In genomic region chr20:15336011-15336410, GRCh38 we compare ENCODE assay signal across 26 cellular contexts.
"Had no signal": no experiment of that assay in that cellular context is flagged by ENCODE, and none has a peak within 500 bp of the region (broad histone marks: within the 10 kb centered on the region; RNA-seq: fewer than 3 reads in every experiment).

No MANE protein-coding gene starts in this region.

- H3K36me3 Mint-ChIP-seq: activated naive CD8-positive, alpha-beta T cell; T-cell had no signal

- H3K27ac ChIP-seq: brain microvascular endothelial cell, cardiac muscle cell, SK-N-MC, VCaP had no signal

- H3K4me3 Mint-ChIP-seq: activated CD8-positive, alpha-beta T cell treated with anti-CD3 and anti-CD28 coated beads, Interleukin-2, amount 10 ng/mL, durations not matched to agents 7 days and 5 days; activated naive CD8-positive, alpha-beta T cell; activated T-cell treated with anti-CD3 and anti-CD28 coated beads, Interleukin-2, amount 50 U/mL, for 24 hours; T-cell had no signal

- ATAC-seq: activated CD4-positive, CD25-positive, alpha-beta regulatory T cell treated with anti-CD3 and anti-CD28 coated beads, Interleukin-2, amount 50 U/mL, for 24 hours; activated CD8-positive, alpha-beta T cell treated with anti-CD3 and anti-CD28 coated beads, Interleukin-2, amount 10 ng/mL, durations not matched to agents 7 days and 5 days; Panc1; Right ventricle myocardium inferior; T-cell had no signal

- H3K27me3 Mint-ChIP-seq: activated naive CD8-positive, alpha-beta T cell; activated T-cell treated with anti-CD3 and anti-CD28 coated beads, Interleukin-2, amount 50 U/mL, for 24 hours; T-cell had no signal

- H3K4me1 Mint-ChIP-seq: T-cell had no signal

- DNase-seq: activated CD4-positive, alpha-beta T cell treated with anti-CD3 and anti-CD28 coated beads for 4 hours; activated CD8-positive, alpha-beta memory T cell treated with anti-CD3 and anti-CD28 coated beads, Interleukin-2, amount 50 U/mL, for 48 hours; activated CD8-positive, alpha-beta T cell treated with anti-CD3 and anti-CD28 coated beads, Interleukin-2, amount 10 ng/mL, durations not matched to agents 7 days and 5 days; activated effector memory CD4-positive, alpha-beta T cell treated with anti-CD3 and anti-CD28 coated beads, Interleukin-2, amount 50 U/mL, for 16 hours; activated naive CD4-positive, alpha-beta T cell treated with Interleukin-2 at 50 U/mL for 16 hours; activated T-cell treated with anti-CD3 and anti-CD28 coated beads, Interleukin-2, amount 50 U/mL, for 24 hours; brain microvascular endothelial cell; MV-4-11; NCI-H1092 treated with DMSO at 0.1 percent for 48 hours; NCI-H1417 treated with DMSO at 0.1 percent for 48 hours; NCI-H1694; NCI-H2081; NCI-H510A treated with DMSO at 0.1 percent for 48 hours; NCI-H69; NK-92 treated with Interleukin-12 subunit alpha and Interleukin-12 subunit beta, amount 100 ng/mL, for 24 hours; OCI-M1; RPMI8226; T-cell; T-helper 2 cell had no signal

- H3K27me3 ChIP-seq: brain microvascular endothelial cell, cardiac muscle cell had no signal

- H3K27ac Mint-ChIP-seq: activated CD8-positive, alpha-beta T cell treated with anti-CD3 and anti-CD28 coated beads, Interleukin-2, amount 10 ng/mL, durations not matched to agents 7 days and 5 days; activated naive CD8-positive, alpha-beta T cell; activated T-cell treated with anti-CD3 and anti-CD28 coated beads, Interleukin-2, amount 50 U/mL, for 24 hours; T-cell had no signal

- H3K4me3 ChIP-seq: cardiac muscle cell, SK-N-MC had no signal

- H3K36me3 ChIP-seq: brain microvascular endothelial cell, cardiac muscle cell had no signal
